Comparison of ENCODE assay signal across 1 cellular context in genomic region chr13:109121826-109122225, GRCh38.
TF ChIP-seq lines count a peak whose summit lies in the region.

No MANE protein-coding gene starts in this region.

TF ChIP-seq in WTC11, 78 proteins besides CTCF, POLR2A, EP300 and RAD21 (continued from another document):
- TF ChIP-seq STAT6 (CRISPR knock-in tag; conservative IDR thresholded peaks at IDR 0.05; ENCODE audit: low read depth) (no peak), ZNF317 (CRISPR knock-in tag; IDR thresholded peaks at IDR 0.05; ENCODE audit: borderline replicate concordance, low read depth) (no peak), CREB1 (CRISPR knock-in tag; IDR thresholded peaks at IDR 0.05) (no peak), JUN (CRISPR knock-in tag; IDR thresholded peaks at IDR 0.05) (no peak), AR (CRISPR knock-in tag; IDR thresholded peaks at IDR 0.05) (no peak), NR3C1 (CRISPR knock-in tag; conservative IDR thresholded peaks at IDR 0.05; ENCODE audit: low read depth) (no peak), TEAD1 (CRISPR knock-in tag; IDR thresholded peaks at IDR 0.05) (no peak), CBFB (CRISPR knock-in tag; IDR thresholded peaks at IDR 0.05; ENCODE audit: low read depth) (no peak), ATF6 (CRISPR knock-in tag; IDR thresholded peaks at IDR 0.05) (no peak), ZBTB21 (CRISPR knock-in tag; IDR thresholded peaks at IDR 0.05; ENCODE audit: borderline replicate concordance) (no peak), JAZF1 (CRISPR knock-in tag; IDR thresholded peaks at IDR 0.05) (no peak)
- TF ChIP-seq, protein P1, sequence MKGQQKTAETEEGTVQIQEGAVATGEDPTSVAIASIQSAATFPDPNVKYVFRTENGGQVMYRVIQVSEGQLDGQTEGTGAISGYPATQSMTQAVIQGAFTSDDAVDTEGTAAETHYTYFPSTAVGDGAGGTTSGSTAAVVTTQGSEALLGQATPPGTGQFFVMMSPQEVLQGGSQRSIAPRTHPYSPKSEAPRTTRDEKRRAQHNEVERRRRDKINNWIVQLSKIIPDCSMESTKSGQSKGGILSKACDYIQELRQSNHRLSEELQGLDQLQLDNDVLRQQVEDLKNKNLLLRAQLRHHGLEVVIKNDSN (CRISPR knock-in tag; IDR thresholded peaks at IDR 0.05): no peak
- TF ChIP-seq, protein P2, sequence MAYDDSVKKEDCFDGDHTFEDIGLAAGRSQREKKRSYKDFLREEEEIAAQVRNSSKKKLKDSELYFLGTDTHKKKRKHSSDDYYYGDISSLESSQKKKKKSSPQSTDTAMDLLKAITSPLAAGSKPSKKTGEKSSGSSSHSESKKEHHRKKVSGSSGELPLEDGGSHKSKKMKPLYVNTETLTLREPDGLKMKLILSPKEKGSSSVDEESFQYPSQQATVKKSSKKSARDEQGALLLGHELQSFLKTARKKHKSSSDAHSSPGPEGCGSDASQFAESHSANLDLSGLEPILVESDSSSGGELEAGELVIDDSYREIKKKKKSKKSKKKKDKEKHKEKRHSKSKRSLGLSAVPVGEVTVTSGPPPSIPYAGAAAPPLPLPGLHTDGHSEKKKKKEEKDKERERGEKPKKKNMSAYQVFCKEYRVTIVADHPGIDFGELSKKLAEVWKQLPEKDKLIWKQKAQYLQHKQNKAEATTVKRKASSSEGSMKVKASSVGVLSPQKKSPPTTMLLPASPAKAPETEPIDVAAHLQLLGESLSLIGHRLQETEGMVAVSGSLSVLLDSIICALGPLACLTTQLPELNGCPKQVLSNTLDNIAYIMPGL (CRISPR knock-in tag; IDR thresholded peaks at IDR 0.05): no peak
